ENCODE assay signal across 16 cellular contexts in genomic region chr10:13795653-13796555, GRCh38.
DNase-seq lines count a peak whose midpoint lies in the region; ATAC-seq and TF ChIP-seq lines count a peak whose summit lies in the region.
"Had no signal": no experiment of that assay in that cellular context is flagged by ENCODE, and none has a peak within 500 bp of the region (broad histone marks: within the 10 kb centered on the region; RNA-seq: fewer than 3 reads in every experiment).

No MANE protein-coding gene starts in this region.

- H3K27ac ChIP-seq in DOHH2 (ENCODE audit: low read depth, low read length) (no peak overlapping the region), spleen (peak overlapping the region in 1 of 8 donors; percentile 23), endodermal cell (ENCODE audit: low read depth, low read length) (no peak overlapping the region)
- H3K27ac ChIP-seq: hepatocyte, transverse colon had no signal

- H3K79me2 ChIP-seq in DOHH2 (ENCODE audit: control insufficient read depth, low read length) = no peaks in the 10 kb centered on the region
- H3K79me2 ChIP-seq: hepatocyte had no signal

- H3F3A ChIP-seq in DOHH2 (ENCODE audit: control insufficient read depth, insufficient read depth) = no peaks in the 10 kb centered on the region

- peak overlapping the region; percentile 66 to 81 (median 75) for H3K4me3 Mint-ChIP-seq in immature natural killer cell
- no peak overlapping the region for H3K4me3 Mint-ChIP-seq in endodermal cell

- H3K36me3 ChIP-seq in DOHH2 (ENCODE audit: control insufficient read depth, low read length) (no peaks in the 10 kb centered on the region), spleen (peaks cover 0 to 8% (median 0%) of the 10 kb centered on the region in 6 donors), endodermal cell (ENCODE audit: control insufficient read depth, insufficient read depth, low read length) (peaks cover 14% of the 10 kb centered on the region)
- H3K36me3 ChIP-seq: transverse colon had no signal

- H3K27me3 Mint-ChIP-seq in immature natural killer cell (ENCODE audit: low read depth in 3 of 3) = peaks cover 2 to 3% (median 2%) of the 10 kb centered on the region in 3 donors
- no peaks in the 10 kb centered on the region for H3K27me3 Mint-ChIP-seq in endodermal cell (ENCODE audit: insufficient read depth)

- no peaks in the 10 kb centered on the region for H3K9me3 ChIP-seq in DOHH2 (ENCODE audit: control insufficient read depth, insufficient read depth, low read length)
- H3K9me3 ChIP-seq in spleen = no peaks in the 10 kb centered on the region
- H3K9me3 ChIP-seq in endodermal cell (ENCODE audit: control insufficient read depth, low read length) = no peaks in the 10 kb centered on the region
- H3K9me3 ChIP-seq: transverse colon had no signal

- H3K27me3 ChIP-seq in DOHH2 (ENCODE audit: control insufficient read depth, low read length) = no peaks in the 10 kb centered on the region
- H3K27me3 ChIP-seq in spleen (replicated peaks in 1 of 7) = no peaks in the 10 kb centered on the region
- H3K27me3 ChIP-seq in endodermal cell (ENCODE audit: control insufficient read depth, insufficient read depth, low read length, poor library complexity, severe bottlenecking) = no peaks in the 10 kb centered on the region
- H3K27me3 ChIP-seq: hepatocyte, transverse colon had no signal

- H3K9me2 ChIP-seq in DOHH2 (replicated peaks; ENCODE audit: control insufficient read depth, low read length) = no peaks in the 10 kb centered on the region

- 36 to 46% (median 40%) methylated on average over 9 of the region's 9 CpGs for WGBS in spleen, 5 donors
- 83% methylated on average over 8 to 9 of the region's 9 CpGs for WGBS in endodermal cell (ENCODE audit: insufficient coverage in 1 of 2, insufficient read length in 1 of 2), 2 experiments

- peak overlapping the region; percentile 45 to 77 (median 62) for H3K27ac Mint-ChIP-seq in immature natural killer cell
- H3K27ac Mint-ChIP-seq in endodermal cell = no peak overlapping the region

- peak overlapping the region; percentile 47 for H3K4me2 ChIP-seq in DOHH2 (ENCODE audit: low read length)
- H3K4me2 ChIP-seq: hepatocyte had no signal

- H3K9ac ChIP-seq in endodermal cell (ENCODE audit: extremely low read depth, low read length, poor library complexity, severe bottlenecking) = no peak overlapping the region

- H3K4me3 ChIP-seq in DOHH2 (ENCODE audit: low read length) = 0 out of 2 replicates have a peak overlapping the region, but pooled peaks have one; percentile 5
- H3K4me3 ChIP-seq in spleen = no peak overlapping the region
- no peak overlapping the region for H3K4me3 ChIP-seq in endodermal cell (ENCODE audit: low read length)
- H3K4me3 ChIP-seq: hepatocyte, transverse colon had no signal

- TF ChIP-seq CTCF in DOHH2 (IDR thresholded peaks at IDR 0.05; ENCODE audit: low read depth, low read length, poor library complexity, severe bottlenecking) = no peak
- TF ChIP-seq CTCF in spleen (IDR thresholded peaks at IDR 0.05 in 8 of 11, conservative IDR thresholded peaks at IDR 0.05 in 3 of 11) = no peak
- no peak for TF ChIP-seq CTCF in endodermal cell (conservative IDR thresholded peaks at IDR 0.05)

- no peaks in the 10 kb centered on the region for H3K36me3 Mint-ChIP-seq in immature natural killer cell
- H3K36me3 Mint-ChIP-seq in endodermal cell (ENCODE audit: low read depth) = no peaks in the 10 kb centered on the region

- intact Hi-C loops in spleen (cut with DNase I; ENCODE audit: low total_unique reads) = no loop called here

- no peak for TF ChIP-seq POLR2A in spleen (IDR thresholded peaks at IDR 0.05)

- H3K9me3 Mint-ChIP-seq in immature natural killer cell (no peaks in the 10 kb centered on the region), endodermal cell (no peaks in the 10 kb centered on the region)

- no peaks in the 10 kb centered on the region for H4K20me1 ChIP-seq in DOHH2 (ENCODE audit: control insufficient read depth, insufficient read depth, low read depth, low read length)

- peak; percentile 41 for DNase-seq in NCI-H69 (lab: John Stamatoyannopoulos, UW)
- peak; percentile 38 to 46 (median 45) for DNase-seq in immature natural killer cell
- DNase-seq in spleen = no peak
- DNase-seq in amygdala (lab: John Stamatoyannopoulos, UW) = no peak
- no peak for DNase-seq in endodermal cell
- DNase-seq: activated CD4-positive, CD25-positive, alpha-beta regulatory T cell; erythroblast; NCI-H1694; NCI-H82; SIG-M5; stimulated activated CD4-positive, alpha-beta T cell treated with anti-CD3 and anti-CD28 coated beads, Interleukin-12 subunit alpha, Interleukin-12 subunit beta, amount 100 ng/mL, for 4 hours; transverse colon had no signal

- H3K4me1 ChIP-seq in DOHH2 (ENCODE audit: control insufficient read depth, low read length) = peaks cover 23% of the 10 kb centered on the region
- H3K4me1 ChIP-seq in spleen = peaks cover 13 to 45% (median 30%) of the 10 kb centered on the region in 6 donors
- no peaks in the 10 kb centered on the region for H3K4me1 ChIP-seq in endodermal cell (ENCODE audit: control insufficient read depth, insufficient read depth, low read length)

- H3K4me1 Mint-ChIP-seq in immature natural killer cell (peaks cover 42 to 46% of the 10 kb centered on the region in 2 donors), endodermal cell (peaks cover 3% of the 10 kb centered on the region)

- ATAC-seq in GM19463 (IDR thresholded peaks at IDR 0.05; ENCODE audit: unreplicated experiment) (peak; percentile 78), HG02642 (IDR thresholded peaks at IDR 0.05; ENCODE audit: poor library complexity, unreplicated experiment) (no peak)

Comparison
In these comparisons a context has a peak if more than half of its experiments do, and no peak if none do; other contexts are left out.
1. DNase-seq: peak in NCI-H69 (single experiment) and immature natural killer cell (3 of 3); none in spleen (single experiment), amygdala (0 of 56) and endodermal cell (single experiment).